ENCODE assay signal across 5 cellular contexts in genomic region chr2:179195926-179196590, GRCh38.
DNase-seq lines count a peak whose midpoint lies in the region; ATAC-seq, FAIRE-seq and TF ChIP-seq lines count a peak whose summit lies in the region.
"Not testable (repeated sequence)": the region's sequence is repeated elsewhere in the genome, so short reads cannot be mapped to it uniquely, and the experiment has no call there.

No MANE protein-coding gene starts in this region.

- not testable (repeated sequence) for H3K4me3 Mint-ChIP-seq in endodermal cell
- H3K4me3 Mint-ChIP-seq in naive B cell = peak overlapping the region in 2 of 8 donors; percentile 15 to 74

- not testable (repeated sequence) for ATAC-seq in naive B cell (ENCODE audit: low read depth in 2 of 2)

- not testable (repeated sequence) for H3K27me3 Mint-ChIP-seq in endodermal cell (ENCODE audit: insufficient read depth); naive B cell

- in situ Hi-C loops in G401 (cut with HindIII; ENCODE audit: low sequenced_read_pairs) = not testable (repeated sequence)

- H3K36me3 ChIP-seq in endodermal cell (ENCODE audit: control insufficient read depth, insufficient read depth, low read length); kidney (ENCODE audit: control insufficient read depth in 1 of 2, insufficient read depth in 2 of 2, low read length in 2 of 2): not testable (repeated sequence)

- not testable (repeated sequence) for H3K27ac Mint-ChIP-seq in endodermal cell
- peak overlapping the region in 4 of 6 donors; percentile 22 to 76 (median 48) for H3K27ac Mint-ChIP-seq in naive B cell

- H3K4me3 ChIP-seq in endodermal cell (ENCODE audit: low read length) = peak overlapping the region; percentile 49
- not testable (repeated sequence) for H3K4me3 ChIP-seq in kidney (ENCODE audit: low read length in 2 of 2)

- DNase-seq in G401 (ENCODE audit: low spot score) (peak; percentile 25), cerebellar cortex (ENCODE audit: low spot score) (peak; percentile 14), kidney (peak; percentile 35)
- not testable (repeated sequence) for DNase-seq in endodermal cell, naive B cell

- H3K27me3 ChIP-seq in endodermal cell (ENCODE audit: control insufficient read depth, insufficient read depth, low read length, poor library complexity, severe bottlenecking) = not testable (repeated sequence)

- H3K36me3 Mint-ChIP-seq in endodermal cell (ENCODE audit: low read depth) (peaks cover 32% of the 10 kb centered on the region), naive B cell (peaks cover 21 to 27% of the 10 kb centered on the region in 2 donors)

- intact Hi-C loops in kidney (cut with DNase I) = not testable (repeated sequence)

- not testable (repeated sequence) for H3K4me1 Mint-ChIP-seq in endodermal cell
- peaks cover 35 to 45% (median 39%) of the 10 kb centered on the region in 3 donors for H3K4me1 Mint-ChIP-seq in naive B cell

- 93 to 95% methylated on average over 7 to 23 of the region's 23 CpGs for WGBS in endodermal cell (ENCODE audit: insufficient coverage in 1 of 2, insufficient read length in 1 of 2), 2 experiments

- TF ChIP-seq CTCF in endodermal cell (conservative IDR thresholded peaks at IDR 0.05); kidney (IDR thresholded peaks at IDR 0.05; ENCODE audit: borderline replicate concordance, extremely low read depth, insufficient read depth): not testable (repeated sequence)

- not testable (repeated sequence) for H3K4me1 ChIP-seq in endodermal cell (ENCODE audit: control insufficient read depth, insufficient read depth, low read length); kidney (ENCODE audit: control insufficient read depth in 1 of 2, insufficient read depth in 1 of 2, low read depth in 1 of 2, low read length in 2 of 2)

- H3K9me3 ChIP-seq in endodermal cell (ENCODE audit: control insufficient read depth, low read length) = peaks cover 25% of the 10 kb centered on the region
- H3K9me3 ChIP-seq in kidney (ENCODE audit: control insufficient read depth in 1 of 2, low read length in 2 of 2) = not testable (repeated sequence)

- not testable (repeated sequence) for H3K9ac ChIP-seq in endodermal cell (ENCODE audit: extremely low read depth, low read length, poor library complexity, severe bottlenecking); kidney (ENCODE audit: low read length in 2 of 2)

- peaks cover 46% of the 10 kb centered on the region for H3K9me3 Mint-ChIP-seq in endodermal cell
- H3K9me3 Mint-ChIP-seq in naive B cell = peaks cover 5 to 54% (median 22%) of the 10 kb centered on the region in 7 donors

- H3K27ac ChIP-seq in endodermal cell (ENCODE audit: low read depth, low read length); kidney (ENCODE audit: low read depth in 2 of 2, low read length in 2 of 2): not testable (repeated sequence)

- FAIRE-seq in kidney (lab: Jason Lieb, UNC) = not testable (repeated sequence)
